ENCODE assay signal across 30 cellular contexts in the genomic region with DNA sequence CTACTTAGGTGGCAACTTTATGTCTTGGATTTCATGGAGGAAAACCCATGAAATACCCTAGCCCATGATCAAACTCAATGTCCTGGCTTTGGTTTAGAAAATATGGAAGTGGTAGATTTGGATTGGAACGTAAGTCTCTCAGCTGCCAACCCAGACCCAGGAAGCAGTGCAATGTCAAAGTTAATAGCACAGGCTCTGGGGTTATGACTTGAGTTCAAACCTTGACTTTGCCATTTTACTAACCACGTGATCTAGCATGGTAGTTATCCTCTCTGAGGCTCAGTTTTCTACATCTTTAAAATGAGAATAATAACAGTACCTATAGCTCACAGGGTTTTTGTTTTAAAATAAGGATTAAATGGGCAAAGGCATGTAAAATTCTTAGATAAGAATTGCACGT. TPM values are rescaled to one million over a fixed set of nuclear protein-coding genes. Genes with fewer than 3 reads are reported as not detected.
DNase-seq lines count a peak whose midpoint lies in the region; ATAC-seq, FAIRE-seq and TF ChIP-seq lines count a peak whose summit lies in the region.
"Had no signal": no experiment of that assay in that cellular context is flagged by ENCODE, and none has a peak within 500 bp of the region (broad histone marks: within the 10 kb centered on the region; RNA-seq: fewer than 3 reads in every experiment).

No MANE protein-coding gene starts in this region.

- WGBS in K562 (ENCODE audit: insufficient coverage, low coverage, missing lambda C conversion rate): 54% methylated on average over 3 of the region's 3 CpGs

- no peak overlapping the region for H2AFZ ChIP-seq in K562 (ENCODE audit: low read depth, low read length)

- ATAC-seq in K562: no peak
- ATAC-seq in stimulated activated naive CD8-positive, alpha-beta T cell treated with anti-CD3 and anti-CD28 coated beads, Interleukin-15, amount 100 ng/mL, for 72 hours: no peak
- ATAC-seq in HG03175 (IDR thresholded peaks at IDR 0.05; ENCODE audit: unreplicated experiment): no peak
- ATAC-seq: gastroesophageal sphincter, HCT116, HepG2, left ventricle myocardium superior, pancreas, right cardiac atrium had no signal

- H3K27me3 Mint-ChIP-seq in T-helper 2 cell treated with Interferon-gamma antibody and Interleukin-4, amounts not matched to agents 5 μg/mL and 100 μg/mL, for 36 hours (ENCODE audit: low read depth): no peaks in the 10 kb centered on the region
- H3K27me3 Mint-ChIP-seq in stimulated activated naive CD8-positive, alpha-beta T cell treated with anti-CD3 and anti-CD28 coated beads, Interleukin-15, amount 100 ng/mL, for 72 hours: no peaks in the 10 kb centered on the region

- FAIRE-seq in K562 (lab: Jason Lieb, UNC): no peak
- FAIRE-seq: bronchial epithelial cell, HepG2, islet of Langerhans, pancreas had no signal

- DNase-seq in stimulated activated CD4-positive, alpha-beta T cell treated with anti-CD3 and anti-CD28 coated beads, Interleukin-15, amount 100 ng/mL, for 24 hours: peak; percentile 23
- no peak for DNase-seq in stimulated activated CD4-positive, alpha-beta T cell treated with anti-CD3 and anti-CD28 coated beads, Interleukin-2, amount 100 ng/mL, for 48 hours
- DNase-seq in T-helper 2 cell treated with Interferon-gamma antibody and Interleukin-4, amounts not matched to agents 5 μg/mL and 100 μg/mL, for 36 hours (ENCODE audit: low spot score): no peak
- DNase-seq in K562 (ENCODE audit: extremely low read depth in 1 of 4, low spot score in 3 of 4): no peak
- DNase-seq in stimulated activated naive CD8-positive, alpha-beta T cell treated with anti-CD3 and anti-CD28 coated beads, Interleukin-15, amount 100 ng/mL, for 72 hours: no peak
- DNase-seq in erythroblast (lab: John Stamatoyannopoulos, UW): no peak
- DNase-seq in DMS 273 (lab: John Stamatoyannopoulos, UW; ENCODE audit: unreplicated experiment): no peak
- DNase-seq: activated CD4-positive, alpha-beta T cell treated with anti-CD3 and anti-CD28 coated beads, Interleukin-2, amount 50 U/mL, for 4 hours; amygdala; colonic mucosa; DMS 273 treated with DMSO at 0.1 percent for 48 hours; left ventricle myocardium superior; naive B cell; NCI-H1092; NCI-H2081 treated with DMSO at 0.1 percent for 48 hours; NCI-H345; NCI-H748 treated with DMSO at 0.1 percent for 48 hours; pancreas; right cardiac atrium; transverse colon had no signal

- H3K4me1 Mint-ChIP-seq in T-helper 2 cell treated with Interferon-gamma antibody and Interleukin-4, amounts not matched to agents 5 μg/mL and 100 μg/mL, for 36 hours (ENCODE audit: low read depth): peaks cover 70% of the 10 kb centered on the region
- peaks cover 67% of the 10 kb centered on the region for H3K4me1 Mint-ChIP-seq in stimulated activated naive CD8-positive, alpha-beta T cell treated with anti-CD3 and anti-CD28 coated beads, Interleukin-15, amount 100 ng/mL, for 72 hours

- BruUV-seq in K562 (replicated peaks; lab: Mats Ljungman, UMichigan): no TSS peak

- H3K27me3 ChIP-seq in K562 (ENCODE audit: control insufficient read depth in 2 of 2, insufficient read depth in 2 of 2, low read length in 2 of 2): no peaks in the 10 kb centered on the region
- H3K27me3 ChIP-seq: colonic mucosa, gastroesophageal sphincter, pancreas, transverse colon had no signal

- no peak overlapping the region for H3K27ac ChIP-seq in K562 (ENCODE audit: extremely low read depth, low read depth, low read length)
- H3K27ac ChIP-seq: C4-2B, gastroesophageal sphincter, HL-60, pancreas, RWPE1, VCaP had no signal

- peaks cover 20% of the 10 kb centered on the region; the same call in 2 of the 3 replicates for H3K79me2 ChIP-seq in K562 (ENCODE audit: control insufficient read depth, insufficient read depth, low read length)

- peak overlapping the region; percentile 85 for H3K27ac Mint-ChIP-seq in T-helper 2 cell treated with Interferon-gamma antibody and Interleukin-4, amounts not matched to agents 5 μg/mL and 100 μg/mL, for 36 hours
- H3K27ac Mint-ChIP-seq in stimulated activated naive CD8-positive, alpha-beta T cell treated with anti-CD3 and anti-CD28 coated beads, Interleukin-15, amount 100 ng/mL, for 72 hours: peak overlapping the region in 1 of 2 donors; percentile 92
- H3K27ac Mint-ChIP-seq: naive B cell had no signal

- no peak for TF ChIP-seq RAD21 in K562 (CRISPR knock-in tag; conservative IDR thresholded peaks at IDR 0.05 in 1 of 2, IDR thresholded peaks at IDR 0.05 in 1 of 2)

- no peaks in the 10 kb centered on the region for H3K9me3 Mint-ChIP-seq in T-helper 2 cell treated with Interferon-gamma antibody and Interleukin-4, amounts not matched to agents 5 μg/mL and 100 μg/mL, for 36 hours
- no peaks in the 10 kb centered on the region for H3K9me3 Mint-ChIP-seq in stimulated activated naive CD8-positive, alpha-beta T cell treated with anti-CD3 and anti-CD28 coated beads, Interleukin-15, amount 100 ng/mL, for 72 hours
- H3K9me3 Mint-ChIP-seq: naive B cell had no signal

- CTCF ChIA-PET in K562 (lab: Yijun Ruan, JAX; ENCODE audit: low intra/inter-chr PET ratio): no interaction called here

- TF ChIP-seq POLR2A in K562 (conservative IDR thresholded peaks at IDR 0.05) (no peak), erythroblast (IDR thresholded peaks at IDR 0.05; ENCODE audit: low read length) (no peak)

- H3K4me1 ChIP-seq in K562 (replicated peaks in 1 of 2; ENCODE audit: control insufficient read depth in 2 of 2, insufficient read depth in 2 of 2, low read length in 2 of 2): peaks cover 0 to 19% of the 10 kb centered on the region in 2 experiments; a peak in 4 of 5 replicates
- H3K4me1 ChIP-seq: colonic mucosa, gastroesophageal sphincter, pancreas, transverse colon had no signal

- H3K9ac ChIP-seq in K562 (ENCODE audit: insufficient read depth in 1 of 2, low read depth in 2 of 2, low read length in 2 of 2): no peak overlapping the region

- no peaks in the 10 kb centered on the region for H3K36me3 ChIP-seq in K562 (ENCODE audit: control insufficient read depth, insufficient read depth, low read length)
- H3K36me3 ChIP-seq: colonic mucosa, gastroesophageal sphincter, pancreas, transverse colon had no signal

- peak overlapping the region; percentile 89 for H3K4me3 Mint-ChIP-seq in T-helper 2 cell treated with Interferon-gamma antibody and Interleukin-4, amounts not matched to agents 5 μg/mL and 100 μg/mL, for 36 hours
- H3K4me3 Mint-ChIP-seq in stimulated activated naive CD8-positive, alpha-beta T cell treated with anti-CD3 and anti-CD28 coated beads, Interleukin-15, amount 100 ng/mL, for 72 hours: peak overlapping the region; percentile 80 to 87
- H3K4me3 Mint-ChIP-seq: naive B cell had no signal

- no peaks in the 10 kb centered on the region for H3K9me1 ChIP-seq in K562 (ENCODE audit: control insufficient read depth, insufficient read depth, low read length)

- POLR2A ChIA-PET in K562 (lab: Yijun Ruan, JAX): interaction anchor here (0.6 to 0.7 kb wide), 2 partner anchors 10 to 805 kb away, joined by 3 read pairs; no protein-coding TSS in a partner anchor

- in situ Hi-C loops in K562 (cut with MboI): no loop called here

- H3K36me3 Mint-ChIP-seq in T-helper 2 cell treated with Interferon-gamma antibody and Interleukin-4, amounts not matched to agents 5 μg/mL and 100 μg/mL, for 36 hours (ENCODE audit: low read depth): peaks cover 13% of the 10 kb centered on the region
- H3K36me3 Mint-ChIP-seq: naive B cell had no signal

- no peak overlapping the region for H3K4me3 ChIP-seq in K562
- H3K4me3 ChIP-seq: colonic mucosa, gastroesophageal sphincter, pancreas, transverse colon had no signal

- no peak overlapping the region for H3K4me2 ChIP-seq in K562 (ENCODE audit: insufficient read depth, low read length)

- intact Hi-C loops in K562 (cut with micrococcal nuclease): no loop called here

- no peak for TF ChIP-seq EP300 in K562 (IDR thresholded peaks at IDR 0.05; ENCODE audit: low read length)

- no peaks in the 10 kb centered on the region for H3K9me3 ChIP-seq in K562 (replicated peaks; ENCODE audit: control insufficient read depth, insufficient read depth, low read depth, low read length)
- H3K9me3 ChIP-seq: colonic mucosa, gastroesophageal sphincter, pancreas, transverse colon had no signal

- H4K20me1 ChIP-seq in K562 (replicated peaks; ENCODE audit: control insufficient read depth, insufficient read depth, low read length): no peaks in the 10 kb centered on the region

- TF ChIP-seq CTCF in K562 (IDR thresholded peaks at IDR 0.05 in 2 of 3, conservative IDR thresholded peaks at IDR 0.05 in 1 of 3; ENCODE audit: insufficient read depth in 2 of 3, low read depth in 1 of 3, low read length in 3 of 3): no peak

TF ChIP-seq in K562, 482 proteins besides CTCF, POLR2A, EP300 and RAD21 (continues in another document):
- no peak for TF ChIP-seq MTA1 (IDR thresholded peaks at IDR 0.05; ENCODE audit: borderline replicate concordance)
- TF ChIP-seq RAD51 (IDR thresholded peaks at IDR 0.05; ENCODE audit: borderline replicate concordance, low read depth): peak; percentile 39; the same call in 1 of the 2 replicates
- no peak for TF ChIP-seq TAF1 (IDR thresholded peaks at IDR 0.05; ENCODE audit: control insufficient read depth, extremely low read depth, insufficient read depth, low read length, severe bottlenecking)
- TF ChIP-seq FOXA1 (IDR thresholded peaks at IDR 0.05; ENCODE audit: borderline replicate concordance): no peak
- TF ChIP-seq ZNF274 (IDR thresholded peaks at IDR 0.05; ENCODE audit: borderline replicate concordance, low read depth, low read length): no peak

RNA-seq across cellular contexts. Expression of a gene that starts 13.8 kb away (rescaled TPM):
- total RNA-seq in K562 (2011; cell fraction: chromatin; rRNA removed; ENCODE audit: low replicate concordance): 2.9 and 14.8 TPM in 2 replicates
- 0.67 and 2.2 TPM in 2 replicates for total RNA-seq in K562 (2011; cell fraction: nucleolus; rRNA removed)
- total RNA-seq in K562 (2011; cell fraction: nucleoplasm; rRNA removed): 5.6 and 6.0 TPM in 2 replicates
- total RNA-seq in K562 (2014; rRNA removed): 6.7 TPM in 2 replicates
- 15.6 and 16.5 TPM in 2 replicates for total RNA-seq in K562 (2014; rRNA removed; fragmentation: Illumina TruSeq; extraction: Trizol)
- total RNA-seq in K562 (2015; rRNA removed; fragmentation: Illumina TruSeq; extraction: Trizol): 28.1 and 31.5 TPM in 2 replicates
- 17.4 and 22.5 TPM in 2 replicates for total RNA-seq in K562 (2021)
- polyA plus RNA-seq in K562 (2011; rRNA removed): 4.7 and 25.4 TPM in 2 replicates
- 0.85 and 9.2 TPM in 2 replicates for polyA plus RNA-seq in K562 (2011; cell fraction: cytosol; rRNA removed)
- polyA plus RNA-seq in K562 (2011; cell fraction: nucleus; rRNA removed): 5.6 and 40.9 TPM in 2 replicates
- polyA plus RNA-seq in K562 (2012): 20.9 and 22.7 TPM in 2 replicates
- 13.7 and 18.4 TPM in 2 replicates for polyA plus RNA-seq in K562 (2014; fragmentation: Illumina TruSeq; extraction: Trizol)
- 1 to 10 TPM; 9.4 to 9.7 TPM for polyA plus RNA-seq in K562 (2014; fragmentation: Nextera tagmentation; extraction: Ambion mirVana)
- 7.4 and 8.0 TPM in 2 replicates for polyA plus RNA-seq in K562 (2014; rRNA removed)
- polyA minus RNA-seq in K562 (2011; rRNA and poly(A)+ RNA removed): 4.0 and 45.3 TPM in 2 replicates
- polyA minus RNA-seq in K562 (2011; cell fraction: cytosol; rRNA and poly(A)+ RNA removed): 2.4 and 15.2 TPM in 2 replicates
- polyA minus RNA-seq in K562 (2011; cell fraction: nucleus; rRNA and poly(A)+ RNA removed): 5.4 and 62.8 TPM in 2 replicates
- total RNA-seq: HepG2 had no signal
